ENCODE assay signal across 1 cellular context in the genomic region with DNA sequence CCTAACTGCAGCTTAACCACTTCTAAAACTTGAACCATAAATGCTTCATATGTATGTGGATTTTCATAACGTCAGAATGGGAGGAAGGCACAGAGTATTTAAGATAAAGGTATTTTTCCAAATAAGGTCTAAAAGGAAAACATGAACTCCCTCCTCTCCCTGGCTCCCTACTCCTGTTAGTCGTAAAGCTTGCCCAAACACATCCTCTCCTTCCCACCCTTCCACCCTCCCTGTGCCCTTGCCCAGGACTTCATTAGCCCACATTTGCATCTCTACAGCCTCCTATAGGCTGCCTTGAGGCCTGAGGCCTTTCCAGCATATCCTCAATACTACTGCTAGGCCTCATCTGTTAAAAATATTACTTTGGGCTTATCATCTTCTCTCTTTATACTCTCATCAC.
TF ChIP-seq lines count a peak whose summit lies in the region.

No MANE protein-coding gene starts in this region.

TF ChIP-seq in GM23338, 12 proteins besides CTCF, POLR2A, EP300 and RAD21 (continued from another document):
- TF ChIP-seq, protein P1, sequence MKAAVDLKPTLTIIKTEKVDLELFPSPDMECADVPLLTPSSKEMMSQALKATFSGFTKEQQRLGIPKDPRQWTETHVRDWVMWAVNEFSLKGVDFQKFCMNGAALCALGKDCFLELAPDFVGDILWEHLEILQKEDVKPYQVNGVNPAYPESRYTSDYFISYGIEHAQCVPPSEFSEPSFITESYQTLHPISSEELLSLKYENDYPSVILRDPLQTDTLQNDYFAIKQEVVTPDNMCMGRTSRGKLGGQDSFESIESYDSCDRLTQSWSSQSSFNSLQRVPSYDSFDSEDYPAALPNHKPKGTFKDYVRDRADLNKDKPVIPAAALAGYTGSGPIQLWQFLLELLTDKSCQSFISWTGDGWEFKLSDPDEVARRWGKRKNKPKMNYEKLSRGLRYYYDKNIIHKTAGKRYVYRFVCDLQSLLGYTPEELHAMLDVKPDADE (IDR thresholded peaks at IDR 0.05) = no peak
- TF ChIP-seq, protein P2, sequence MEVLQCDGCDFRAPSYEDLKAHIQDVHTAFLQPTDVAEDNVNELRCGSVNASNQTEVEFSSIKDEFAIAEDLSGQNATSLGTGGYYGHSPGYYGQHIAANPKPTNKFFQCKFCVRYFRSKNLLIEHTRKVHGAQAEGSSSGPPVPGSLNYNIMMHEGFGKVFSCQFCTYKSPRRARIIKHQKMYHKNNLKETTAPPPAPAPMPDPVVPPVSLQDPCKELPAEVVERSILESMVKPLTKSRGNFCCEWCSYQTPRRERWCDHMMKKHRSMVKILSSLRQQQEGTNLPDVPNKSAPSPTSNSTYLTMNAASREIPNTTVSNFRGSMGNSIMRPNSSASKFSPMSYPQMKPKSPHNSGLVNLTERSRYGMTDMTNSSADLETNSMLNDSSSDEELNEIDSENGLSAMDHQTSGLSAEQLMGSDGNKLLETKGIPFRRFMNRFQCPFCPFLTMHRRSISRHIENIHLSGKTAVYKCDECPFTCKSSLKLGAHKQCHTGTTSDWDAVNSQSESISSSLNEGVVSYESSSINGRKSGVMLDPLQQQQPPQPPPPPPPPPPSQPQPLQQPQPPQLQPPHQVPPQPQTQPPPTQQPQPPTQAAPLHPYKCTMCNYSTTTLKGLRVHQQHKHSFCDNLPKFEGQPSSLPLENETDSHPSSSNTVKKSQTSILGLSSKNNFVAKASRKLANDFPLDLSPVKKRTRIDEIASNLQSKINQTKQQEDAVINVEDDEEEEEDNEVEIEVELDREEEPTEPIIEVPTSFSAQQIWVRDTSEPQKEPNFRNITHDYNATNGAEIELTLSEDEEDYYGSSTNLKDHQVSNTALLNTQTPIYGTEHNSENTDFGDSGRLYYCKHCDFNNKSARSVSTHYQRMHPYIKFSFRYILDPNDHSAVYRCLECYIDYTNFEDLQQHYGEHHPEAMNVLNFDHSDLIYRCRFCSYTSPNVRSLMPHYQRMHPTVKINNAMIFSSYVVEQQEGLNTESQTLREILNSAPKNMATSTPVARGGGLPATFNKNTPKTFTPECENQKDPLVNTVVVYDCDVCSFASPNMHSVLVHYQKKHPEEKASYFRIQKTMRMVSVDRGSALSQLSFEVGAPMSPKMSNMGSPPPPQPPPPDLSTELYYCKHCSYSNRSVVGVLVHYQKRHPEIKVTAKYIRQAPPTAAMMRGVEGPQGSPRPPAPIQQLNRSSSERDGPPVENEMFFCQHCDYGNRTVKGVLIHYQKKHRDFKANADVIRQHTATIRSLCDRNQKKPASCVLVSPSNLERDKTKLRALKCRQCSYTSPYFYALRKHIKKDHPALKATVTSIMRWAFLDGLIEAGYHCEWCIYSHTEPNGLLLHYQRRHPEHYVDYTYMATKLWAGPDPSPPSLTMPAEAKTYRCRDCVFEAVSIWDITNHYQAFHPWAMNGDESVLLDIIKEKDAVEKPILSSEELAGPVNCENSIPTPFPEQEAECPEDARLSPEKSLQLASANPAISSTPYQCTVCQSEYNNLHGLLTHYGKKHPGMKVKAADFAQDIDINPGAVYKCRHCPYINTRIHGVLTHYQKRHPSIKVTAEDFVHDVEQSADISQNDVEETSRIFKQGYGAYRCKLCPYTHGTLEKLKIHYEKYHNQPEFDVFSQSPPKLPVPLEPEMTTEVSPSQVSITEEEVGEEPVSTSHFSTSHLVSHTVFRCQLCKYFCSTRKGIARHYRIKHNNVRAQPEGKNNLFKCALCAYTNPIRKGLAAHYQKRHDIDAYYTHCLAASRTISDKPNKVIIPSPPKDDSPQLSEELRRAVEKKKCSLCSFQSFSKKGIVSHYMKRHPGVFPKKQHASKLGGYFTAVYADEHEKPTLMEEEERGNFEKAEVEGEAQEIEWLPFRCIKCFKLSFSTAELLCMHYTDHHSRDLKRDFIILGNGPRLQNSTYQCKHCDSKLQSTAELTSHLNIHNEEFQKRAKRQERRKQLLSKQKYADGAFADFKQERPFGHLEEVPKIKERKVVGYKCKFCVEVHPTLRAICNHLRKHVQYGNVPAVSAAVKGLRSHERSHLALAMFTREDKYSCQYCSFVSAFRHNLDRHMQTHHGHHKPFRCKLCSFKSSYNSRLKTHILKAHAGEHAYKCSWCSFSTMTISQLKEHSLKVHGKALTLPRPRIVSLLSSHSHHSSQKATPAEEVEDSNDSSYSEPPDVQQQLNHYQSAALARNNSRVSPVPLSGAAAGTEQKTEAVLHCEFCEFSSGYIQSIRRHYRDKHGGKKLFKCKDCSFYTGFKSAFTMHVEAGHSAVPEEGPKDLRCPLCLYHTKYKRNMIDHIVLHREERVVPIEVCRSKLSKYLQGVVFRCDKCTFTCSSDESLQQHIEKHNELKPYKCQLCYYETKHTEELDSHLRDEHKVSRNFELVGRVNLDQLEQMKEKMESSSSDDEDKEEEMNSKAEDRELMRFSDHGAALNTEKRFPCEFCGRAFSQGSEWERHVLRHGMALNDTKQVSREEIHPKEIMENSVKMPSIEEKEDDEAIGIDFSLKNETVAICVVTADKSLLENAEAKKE (CRISPR knock-in tag; IDR thresholded peaks at IDR 0.05) = no peak
- TF ChIP-seq, protein P3, sequence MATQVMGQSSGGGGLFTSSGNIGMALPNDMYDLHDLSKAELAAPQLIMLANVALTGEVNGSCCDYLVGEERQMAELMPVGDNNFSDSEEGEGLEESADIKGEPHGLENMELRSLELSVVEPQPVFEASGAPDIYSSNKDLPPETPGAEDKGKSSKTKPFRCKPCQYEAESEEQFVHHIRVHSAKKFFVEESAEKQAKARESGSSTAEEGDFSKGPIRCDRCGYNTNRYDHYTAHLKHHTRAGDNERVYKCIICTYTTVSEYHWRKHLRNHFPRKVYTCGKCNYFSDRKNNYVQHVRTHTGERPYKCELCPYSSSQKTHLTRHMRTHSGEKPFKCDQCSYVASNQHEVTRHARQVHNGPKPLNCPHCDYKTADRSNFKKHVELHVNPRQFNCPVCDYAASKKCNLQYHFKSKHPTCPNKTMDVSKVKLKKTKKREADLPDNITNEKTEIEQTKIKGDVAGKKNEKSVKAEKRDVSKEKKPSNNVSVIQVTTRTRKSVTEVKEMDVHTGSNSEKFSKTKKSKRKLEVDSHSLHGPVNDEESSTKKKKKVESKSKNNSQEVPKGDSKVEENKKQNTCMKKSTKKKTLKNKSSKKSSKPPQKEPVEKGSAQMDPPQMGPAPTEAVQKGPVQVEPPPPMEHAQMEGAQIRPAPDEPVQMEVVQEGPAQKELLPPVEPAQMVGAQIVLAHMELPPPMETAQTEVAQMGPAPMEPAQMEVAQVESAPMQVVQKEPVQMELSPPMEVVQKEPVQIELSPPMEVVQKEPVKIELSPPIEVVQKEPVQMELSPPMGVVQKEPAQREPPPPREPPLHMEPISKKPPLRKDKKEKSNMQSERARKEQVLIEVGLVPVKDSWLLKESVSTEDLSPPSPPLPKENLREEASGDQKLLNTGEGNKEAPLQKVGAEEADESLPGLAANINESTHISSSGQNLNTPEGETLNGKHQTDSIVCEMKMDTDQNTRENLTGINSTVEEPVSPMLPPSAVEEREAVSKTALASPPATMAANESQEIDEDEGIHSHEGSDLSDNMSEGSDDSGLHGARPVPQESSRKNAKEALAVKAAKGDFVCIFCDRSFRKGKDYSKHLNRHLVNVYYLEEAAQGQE (IDR thresholded peaks at IDR 0.05; ENCODE audit: unreplicated experiment) = no peak
- no peak for TF ChIP-seq STAT1 (IDR thresholded peaks at IDR 0.05; ENCODE audit: unreplicated experiment)
- TF ChIP-seq EZH2 (IDR thresholded peaks at IDR 0.05; ENCODE audit: low read depth, unreplicated experiment) = no peak
- TF ChIP-seq NANOG (IDR thresholded peaks at IDR 0.05; ENCODE audit: borderline replicate concordance) = no peak
